In the genomic region with DNA sequence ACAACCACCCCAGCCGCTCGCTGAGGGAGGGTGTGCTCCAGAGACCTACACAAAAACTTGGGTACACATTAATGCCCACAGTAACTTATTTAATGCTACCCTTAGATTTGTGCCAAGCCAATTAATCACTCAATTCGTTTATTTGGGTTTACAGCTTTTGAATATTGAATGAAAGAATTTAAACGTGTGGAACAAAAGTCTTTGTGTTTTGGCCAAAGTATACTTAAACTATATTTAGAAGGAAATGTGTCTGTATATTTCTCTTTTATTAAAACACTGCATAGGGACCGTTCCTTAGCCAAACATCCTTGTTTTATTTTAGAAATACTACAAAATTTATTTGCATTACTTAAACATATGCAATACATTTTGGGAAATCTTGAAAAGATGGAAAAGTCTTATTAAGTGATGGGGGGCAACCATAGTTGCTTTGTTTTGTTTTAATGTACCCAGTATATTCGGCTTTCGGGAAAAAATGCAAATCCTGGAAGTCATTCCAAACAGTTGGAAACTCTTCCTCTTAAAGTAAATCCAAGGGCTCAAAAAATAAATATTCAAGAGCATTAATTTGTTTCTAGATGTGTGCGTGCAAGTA, we compare ENCODE assay signal across 11 cellular contexts. TPM values are rescaled to one million over a fixed set of nuclear protein-coding genes. Genes with fewer than 3 reads are reported as not detected.
DNase-seq lines count a peak whose midpoint lies in the region; ATAC-seq, FAIRE-seq and TF ChIP-seq lines count a peak whose summit lies in the region.
"Had no signal": no experiment of that assay in that cellular context is flagged by ENCODE, and none has a peak within 500 bp of the region (broad histone marks: within the 10 kb centered on the region; RNA-seq: fewer than 3 reads in every experiment).

No MANE protein-coding gene starts in this region.

- no peaks in the 10 kb centered on the region for H3K27me3 ChIP-seq in muscle layer of duodenum (ENCODE audit: low read depth, low read length)
- no peaks in the 10 kb centered on the region for H3K27me3 ChIP-seq in transverse colon

- H3K36me3 ChIP-seq in muscle layer of duodenum (ENCODE audit: control insufficient read depth in 1 of 2, insufficient read depth in 2 of 2, low read length in 2 of 2) (no peaks in the 10 kb centered on the region), transverse colon (no peaks in the 10 kb centered on the region)

- no peak for FAIRE-seq in GM12891 (lab: Jason Lieb, UNC)

- H3K27ac ChIP-seq in muscle layer of duodenum (ENCODE audit: low read length): peak overlapping the region; percentile 56
- peak overlapping the region; percentile 63 to 73 (median 66) for H3K27ac ChIP-seq in transverse colon
- H3K27ac ChIP-seq: 22Rv1 had no signal

- H3K4me3 ChIP-seq in choroid plexus epithelial cell (ENCODE audit: low read depth, low read length): peak overlapping the region; percentile 46
- H3K4me3 ChIP-seq in muscle layer of duodenum (ENCODE audit: low read depth in 1 of 2, low read length in 2 of 2): peak overlapping the region; percentile 43 to 53
- peak overlapping the region in 3 of 4 donors; percentile 24 to 44 (median 29) for H3K4me3 ChIP-seq in transverse colon

- no peak for TF ChIP-seq POLR2A in transverse colon (IDR thresholded peaks at IDR 0.05)
- no peak for TF ChIP-seq POLR2A in GM12891 (IDR thresholded peaks at IDR 0.05; ENCODE audit: low read depth, low read length)

- H3K4me1 ChIP-seq in muscle layer of duodenum (ENCODE audit: control insufficient read depth in 1 of 2, insufficient read depth in 2 of 2, low read length in 2 of 2): peaks cover 25 to 31% of the 10 kb centered on the region in 2 donors
- H3K4me1 ChIP-seq in transverse colon: peaks cover 7 to 79% (median 52%) of the 10 kb centered on the region in 4 donors

- in situ Hi-C loops in transverse colon (cut with MboI; ENCODE audit: low pct_ligation_motif_present in 1 of 4, low pct_unique_long_range_greater_than_20kb in 1 of 4, low sequenced_read_pairs in 3 of 4): no loop called here

- intact Hi-C loops in transverse colon (cut with DNase I; ENCODE audit: low total_unique reads): no loop called here

- WGBS in transverse colon (ENCODE audit: low coverage in 1 of 2), 2 donors: 33 to 52% methylated on average over 6 to 8 of the region's 8 CpGs

- TF ChIP-seq CTCF in choroid plexus epithelial cell (conservative IDR thresholded peaks at IDR 0.05; ENCODE audit: low read depth, low read length) (no peak), transverse colon (IDR thresholded peaks at IDR 0.05) (no peak)

- TF ChIP-seq EP300 in transverse colon (IDR thresholded peaks at IDR 0.05; ENCODE audit: low read depth): no peak

- H3K9me3 ChIP-seq in muscle layer of duodenum (ENCODE audit: control insufficient read depth in 1 of 2, low read length in 2 of 2) (no peaks in the 10 kb centered on the region), transverse colon (no peaks in the 10 kb centered on the region)

- DNase-seq in NCI-H82 (lab: John Stamatoyannopoulos, UW) (peak; percentile 28), NCI-H82 treated with DMSO at 0.1 percent for 48 hours (lab: John Stamatoyannopoulos, UW; ENCODE audit: unreplicated experiment) (no peak), choroid plexus epithelial cell (ENCODE audit: low read depth) (no peak), transverse colon (no peak), GM12891 (ENCODE audit: insufficient read length, low spot score) (no peak), EL (no peak)
- DNase-seq: activated T-cell treated with anti-CD3 and anti-CD28 coated beads, Interleukin-2, amount 50 U/mL, for 4 hours; GOT3 had no signal

- no peak for ATAC-seq in GM21390 (IDR thresholded peaks at IDR 0.05; ENCODE audit: unreplicated experiment)
- ATAC-seq: activated T-cell treated with anti-CD3 and anti-CD28 coated beads, Interleukin-2, amount 50 U/mL, for 4 hours had no signal

TF ChIP-seq in GM12891, 5 proteins besides CTCF, POLR2A, EP300 and RAD21:
- TF ChIP-seq PAX5 (IDR thresholded peaks at IDR 0.05; ENCODE audit: insufficient read depth, low read length, severe bottlenecking) (no peak), TAF1 (IDR thresholded peaks at IDR 0.05; ENCODE audit: low read depth, low read length) (no peak), POLR2AphosphoS5 (IDR thresholded peaks at IDR 0.05; ENCODE audit: low read depth, low read length) (no peak), SPI1 (IDR thresholded peaks at IDR 0.05; ENCODE audit: low read depth, low read length) (no peak), POU2F2 (IDR thresholded peaks at IDR 0.05; ENCODE audit: low read depth, low read length) (no peak)

RNA-seq across cellular contexts. Expression of a gene that starts 11.8 kb away (rescaled TPM):
- 10 to 100 TPM; 30.6 to 83.2 (median 41.2) TPM for total RNA-seq in transverse colon
- 6.2 TPM for polyA plus RNA-seq in GM12891 (2012; ENCODE audit: low read depth, missing spikeins)
